24 cellular contexts compared by ENCODE assay signal in the genomic region with DNA sequence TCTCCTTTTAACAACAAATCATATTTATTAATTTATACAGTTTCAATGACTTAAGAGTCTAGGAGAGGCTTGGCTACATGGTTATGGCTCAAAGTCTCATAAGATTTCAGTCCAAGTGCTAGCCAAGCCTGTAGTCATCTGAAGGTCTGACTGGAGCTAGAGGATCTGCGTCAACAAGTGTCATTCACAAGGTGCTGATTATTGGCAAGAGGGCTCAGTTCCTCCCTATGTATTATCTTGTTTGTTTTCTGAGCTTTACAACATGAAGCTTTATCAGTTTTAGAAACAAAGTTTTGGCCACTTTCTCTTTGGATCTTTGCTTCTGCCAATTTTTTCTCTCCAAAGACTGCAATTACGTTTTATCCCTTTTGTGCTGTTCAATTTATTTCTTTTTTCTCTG.
DNase-seq lines count a peak whose midpoint lies in the region; ATAC-seq, FAIRE-seq and TF ChIP-seq lines count a peak whose summit lies in the region.
"Had no signal": no experiment of that assay in that cellular context is flagged by ENCODE, and none has a peak within 500 bp of the region (broad histone marks: within the 10 kb centered on the region; RNA-seq: fewer than 3 reads in every experiment).

No MANE protein-coding gene starts in this region.

- peaks cover 0 to 71% (median 2%) of the 10 kb centered on the region in 3 donors for H3K36me3 Mint-ChIP-seq in naive thymus-derived CD8-positive, alpha-beta T cell

- TF ChIP-seq CTCF in GM12878 (IDR thresholded peaks at IDR 0.05 in 2 of 3, conservative IDR thresholded peaks at IDR 0.05 in 1 of 3; ENCODE audit: control insufficient read depth in 2 of 3, extremely low read depth in 1 of 3, insufficient read depth in 1 of 3, low read depth in 3 of 3, low read length in 3 of 3): no peak
- no peak for TF ChIP-seq CTCF in kidney (IDR thresholded peaks at IDR 0.05; ENCODE audit: borderline replicate concordance, extremely low read depth, insufficient read depth)
- TF ChIP-seq CTCF in smooth muscle cell (IDR thresholded peaks at IDR 0.05; ENCODE audit: borderline replicate concordance, insufficient read depth, poor library complexity, severe bottlenecking): no peak

- no peaks in the 10 kb centered on the region for H4K20me1 ChIP-seq in GM12878 (ENCODE audit: control insufficient read depth, insufficient read depth)
- H4K20me1 ChIP-seq in smooth muscle cell (ENCODE audit: low read depth): no peaks in the 10 kb centered on the region

- H3K9ac ChIP-seq in GM12878 (ENCODE audit: control insufficient read depth, insufficient read depth, low read length) (no peak overlapping the region), kidney (ENCODE audit: low read length in 2 of 2) (no peak overlapping the region), smooth muscle cell (ENCODE audit: low read depth) (no peak overlapping the region)
- H3K9ac ChIP-seq: BLaER1 treated with 17β-estradiol and CSF1 and Interleukin-3, amounts not matched to agents 10 nM and 100 nM had no signal

- POLR2A ChIA-PET in GM12878 (lab: Charles Lee): no interaction called here
- POLR2A ChIA-PET in naive thymus-derived CD8-positive, alpha-beta T cell (lab: Charles Lee): no interaction called here

- no peak for TF ChIP-seq POLR2A in GM12878 (IDR thresholded peaks at IDR 0.05; ENCODE audit: low read depth, low read length)

- TSS peak; percentile 27 for BruUV-seq in GM12878 (replicated peaks; lab: Mats Ljungman, UMichigan)

- H3K4me1 ChIP-seq in GM12878 (ENCODE audit: control insufficient read depth, insufficient read depth, low read length) (no peaks in the 10 kb centered on the region), kidney (ENCODE audit: control insufficient read depth in 1 of 2, insufficient read depth in 1 of 2, low read depth in 1 of 2, low read length in 2 of 2) (no peaks in the 10 kb centered on the region), smooth muscle cell (ENCODE audit: low read depth) (no peaks in the 10 kb centered on the region)
- H3K4me1 ChIP-seq: A549; BLaER1 treated with 17β-estradiol and CSF1 and Interleukin-3, amounts not matched to agents 10 nM and 100 nM; Peyer's patch had no signal

- H3K9me3 ChIP-seq in GM12878 (replicated peaks; ENCODE audit: control insufficient read depth, insufficient read depth, low read length) (no peaks in the 10 kb centered on the region), kidney (ENCODE audit: control insufficient read depth in 1 of 2, low read length in 2 of 2) (no peaks in the 10 kb centered on the region), smooth muscle cell (replicated peaks; ENCODE audit: low read depth) (no peaks in the 10 kb centered on the region)
- H3K9me3 ChIP-seq: A549; BLaER1 treated with 17β-estradiol and CSF1 and Interleukin-3, amounts not matched to agents 10 nM and 100 nM; Peyer's patch had no signal

- WGBS in GM12878 (ENCODE audit: insufficient coverage, insufficient replicate concordance, low lambda C conversion rate, missing lambda C conversion rate): 88% methylated on average over 2 of the region's 2 CpGs
- 92% methylated on average over 2 of the region's 2 CpGs for WGBS in smooth muscle cell (ENCODE audit: low lambda C conversion rate)

- ATAC-seq in Right ventricle myocardium inferior (peak; percentile 39), Right ventricle myocardium superior (ENCODE audit: poor library complexity) (no peak), GM12878 (no peak)
- ATAC-seq in naive thymus-derived CD8-positive, alpha-beta T cell: no peak
- ATAC-seq: A549, HepG2 had no signal

- H2AFZ ChIP-seq in GM12878 (ENCODE audit: control insufficient read depth, low read depth, low read length): no peak overlapping the region
- H2AFZ ChIP-seq in smooth muscle cell (ENCODE audit: low read depth): no peak overlapping the region

- TF ChIP-seq EP300 in GM12878 (IDR thresholded peaks at IDR 0.05; ENCODE audit: borderline replicate concordance in 1 of 2, control insufficient read depth in 1 of 2, low read depth in 2 of 2, low read length in 2 of 2): no peak

- no peak overlapping the region for H3K4me3 ChIP-seq in GM12878
- H3K4me3 ChIP-seq in kidney (ENCODE audit: low read length in 2 of 2): no peak overlapping the region
- no peak overlapping the region for H3K4me3 ChIP-seq in smooth muscle cell
- H3K4me3 ChIP-seq: A549; BLaER1 treated with 17β-estradiol and CSF1 and Interleukin-3, amounts not matched to agents 10 nM and 100 nM; Peyer's patch had no signal

- no peaks in the 10 kb centered on the region for H3K27me3 Mint-ChIP-seq in naive thymus-derived CD8-positive, alpha-beta T cell

- TF ChIP-seq RAD21 in GM12878 (IDR thresholded peaks at IDR 0.05; ENCODE audit: insufficient read depth, low read depth, low read length): no peak

- H3K4me2 ChIP-seq in GM12878 (ENCODE audit: control insufficient read depth, insufficient read depth) (no peak overlapping the region), smooth muscle cell (no peak overlapping the region)
- H3K4me2 ChIP-seq: A549; BLaER1 treated with 17β-estradiol and CSF1 and Interleukin-3, amounts not matched to agents 10 nM and 100 nM had no signal

- H3K4me1 Mint-ChIP-seq in naive thymus-derived CD8-positive, alpha-beta T cell: peaks cover 2 to 8% (median 5%) of the 10 kb centered on the region in 4 donors

- H3K27me3 ChIP-seq in GM12878 (replicated peaks in 1 of 2; ENCODE audit: control insufficient read depth in 2 of 2, insufficient read depth in 2 of 2, low read length in 1 of 2): no peaks in the 10 kb centered on the region
- H3K27me3 ChIP-seq in smooth muscle cell (ENCODE audit: low read depth): no peaks in the 10 kb centered on the region
- H3K27me3 ChIP-seq: BLaER1 treated with 17β-estradiol and CSF1 and Interleukin-3, amounts not matched to agents 10 nM and 100 nM; Peyer's patch had no signal

- H3K4me3 Mint-ChIP-seq in naive thymus-derived CD8-positive, alpha-beta T cell: no peak overlapping the region
- H3K4me3 Mint-ChIP-seq: HFFc6 had no signal

- no peaks in the 10 kb centered on the region for H3K9me3 Mint-ChIP-seq in naive thymus-derived CD8-positive, alpha-beta T cell
- H3K9me3 Mint-ChIP-seq: HFFc6 had no signal

- no peaks in the 10 kb centered on the region for H3F3A ChIP-seq in smooth muscle cell (ENCODE audit: low read depth)

- DNase-seq in Right ventricle myocardium inferior (ENCODE audit: missing footprints) (no peak), Right ventricle myocardium superior (no peak), GM12878 (ENCODE audit: low read depth, low spot score) (no peak), kidney (no peak), smooth muscle cell (lab: John Stamatoyannopoulos, UW; ENCODE audit: unreplicated experiment) (no peak), COR-L47 (lab: John Stamatoyannopoulos, UW) (no peak)
- no peak for DNase-seq in naive thymus-derived CD8-positive, alpha-beta T cell
- DNase-seq: DMS 273 treated with DMSO at 0.1 percent for 48 hours, GDM1, HFFc6, Karpas-422, NCI-H1105 treated with DMSO at 0.1 percent for 48 hours, NCI-H1694 treated with DMSO at 0.1 percent for 48 hours, NCI-H2107, NCI-H2227 treated with DMSO at 0.1 percent for 48 hours, NCI-H524 treated with DMSO at 0.1 percent for 48 hours, Peyer's patch, SHP77 treated with DMSO at 0.1 percent for 48 hours had no signal

- SMC1A ChIA-PET in GM12878 (lab: Charles Lee; ENCODE audit: uncharacterized antibody, unreplicated experiment): interaction anchor here (1.2 to 1.6 kb wide), 2 partner anchors 12 to 14 kb away, joined by 3 to 5 read pairs; no protein-coding TSS in a partner anchor

- H3K36me3 ChIP-seq in GM12878 (ENCODE audit: control insufficient read depth in 2 of 2, insufficient read depth in 2 of 2, low read length in 1 of 2) (peaks cover 0 to 3% of the 10 kb centered on the region in 2 experiments; a peak in 1 of 4 replicates), kidney (ENCODE audit: control insufficient read depth in 1 of 2, insufficient read depth in 2 of 2, low read length in 2 of 2) (peaks cover 0 to 3% of the 10 kb centered on the region in 2 donors), smooth muscle cell (ENCODE audit: low read depth) (no peaks in the 10 kb centered on the region)

- no peak for FAIRE-seq in GM12878 (lab: Jason Lieb, UNC)
- FAIRE-seq in kidney (lab: Jason Lieb, UNC): no peak
- FAIRE-seq: A549, GM12891, GM18507, H1, HepG2 had no signal

- intact Hi-C loops in Right ventricle myocardium inferior (cut with DNase I) (no loop called here), Right ventricle myocardium superior (cut with DNase I) (no loop called here), GM12878 (cut with micrococcal nuclease; ENCODE audit: unreplicated experiment) (no loop called here), kidney (cut with DNase I) (no loop called here)

- no peak overlapping the region for H3K27ac ChIP-seq in GM12878 (ENCODE audit: control insufficient read depth, insufficient read depth)
- H3K27ac ChIP-seq in kidney (ENCODE audit: low read depth in 2 of 2, low read length in 2 of 2): no peak overlapping the region
- H3K27ac ChIP-seq in smooth muscle cell (ENCODE audit: low read depth): no peak overlapping the region
- H3K27ac ChIP-seq: A549; BLaER1 treated with 17β-estradiol and CSF1 and Interleukin-3, amounts not matched to agents 10 nM and 100 nM; Peyer's patch had no signal

- CTCF ChIA-PET in GM12878 (lab: Yijun Ruan, JAX): interaction anchor here (1.1 kb wide), 1 partner anchor 101 kb away, joined by 3 read pairs; no protein-coding TSS in a partner anchor

- H3K27ac Mint-ChIP-seq in naive thymus-derived CD8-positive, alpha-beta T cell: peak overlapping the region in 6 of 10 donors; percentile 14 to 87 (median 50)
- H3K27ac Mint-ChIP-seq: HFFc6 had no signal

- H3K79me2 ChIP-seq in GM12878 (ENCODE audit: control insufficient read depth, insufficient read depth, low read length) (no peaks in the 10 kb centered on the region), smooth muscle cell (ENCODE audit: low read depth) (no peaks in the 10 kb centered on the region)

- RAD21 ChIA-PET in GM12878 (lab: Charles Lee; ENCODE audit: unreplicated experiment): no interaction called here

- in situ Hi-C loops in GM12878 (cut with MboI): no loop called here

TF ChIP-seq in GM12878, 131 proteins besides CTCF, POLR2A, EP300 and RAD21 (continues in another document):
- TF ChIP-seq, protein P1, sequence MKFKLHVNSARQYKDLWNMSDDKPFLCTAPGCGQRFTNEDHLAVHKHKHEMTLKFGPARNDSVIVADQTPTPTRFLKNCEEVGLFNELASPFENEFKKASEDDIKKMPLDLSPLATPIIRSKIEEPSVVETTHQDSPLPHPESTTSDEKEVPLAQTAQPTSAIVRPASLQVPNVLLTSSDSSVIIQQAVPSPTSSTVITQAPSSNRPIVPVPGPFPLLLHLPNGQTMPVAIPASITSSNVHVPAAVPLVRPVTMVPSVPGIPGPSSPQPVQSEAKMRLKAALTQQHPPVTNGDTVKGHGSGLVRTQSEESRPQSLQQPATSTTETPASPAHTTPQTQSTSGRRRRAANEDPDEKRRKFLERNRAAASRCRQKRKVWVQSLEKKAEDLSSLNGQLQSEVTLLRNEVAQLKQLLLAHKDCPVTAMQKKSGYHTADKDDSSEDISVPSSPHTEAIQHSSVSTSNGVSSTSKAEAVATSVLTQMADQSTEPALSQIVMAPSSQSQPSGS (IDR thresholded peaks at IDR 0.05; ENCODE audit: low read length): no peak
